8 cellular contexts compared by ENCODE assay signal in the genomic region with DNA sequence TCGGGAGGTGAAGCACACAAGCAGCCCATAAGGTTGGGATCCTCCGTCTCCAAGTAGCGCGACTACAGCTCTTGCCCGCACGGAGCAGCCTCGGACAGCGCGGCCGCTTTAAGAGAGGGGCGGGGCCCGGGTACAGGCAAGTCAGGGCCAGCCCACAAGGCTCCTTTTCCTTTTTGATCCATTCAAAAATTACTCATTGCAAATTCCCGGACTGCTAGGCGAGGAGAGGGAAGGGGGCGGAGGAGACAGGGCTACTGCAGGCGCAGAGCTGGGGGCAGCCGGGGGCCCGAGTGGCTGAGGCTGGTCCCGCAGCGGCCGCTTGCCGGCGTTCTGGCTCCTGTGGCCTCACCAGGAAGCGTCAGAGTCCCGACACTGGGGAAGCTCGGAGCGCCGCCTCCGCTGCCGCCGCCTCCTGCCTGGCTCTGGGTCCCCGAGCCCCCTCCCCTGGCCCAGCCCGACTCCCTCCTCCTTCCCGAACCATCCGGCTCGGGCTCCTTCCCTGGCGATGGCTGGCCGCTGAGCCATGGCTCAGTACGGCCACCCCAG. TPM values are rescaled to one million over a fixed set of nuclear protein-coding genes. Genes with fewer than 3 reads are reported as not detected.
DNase-seq lines count a peak whose midpoint lies in the region; TF ChIP-seq lines count a peak whose summit lies in the region.

A gene with protein sequence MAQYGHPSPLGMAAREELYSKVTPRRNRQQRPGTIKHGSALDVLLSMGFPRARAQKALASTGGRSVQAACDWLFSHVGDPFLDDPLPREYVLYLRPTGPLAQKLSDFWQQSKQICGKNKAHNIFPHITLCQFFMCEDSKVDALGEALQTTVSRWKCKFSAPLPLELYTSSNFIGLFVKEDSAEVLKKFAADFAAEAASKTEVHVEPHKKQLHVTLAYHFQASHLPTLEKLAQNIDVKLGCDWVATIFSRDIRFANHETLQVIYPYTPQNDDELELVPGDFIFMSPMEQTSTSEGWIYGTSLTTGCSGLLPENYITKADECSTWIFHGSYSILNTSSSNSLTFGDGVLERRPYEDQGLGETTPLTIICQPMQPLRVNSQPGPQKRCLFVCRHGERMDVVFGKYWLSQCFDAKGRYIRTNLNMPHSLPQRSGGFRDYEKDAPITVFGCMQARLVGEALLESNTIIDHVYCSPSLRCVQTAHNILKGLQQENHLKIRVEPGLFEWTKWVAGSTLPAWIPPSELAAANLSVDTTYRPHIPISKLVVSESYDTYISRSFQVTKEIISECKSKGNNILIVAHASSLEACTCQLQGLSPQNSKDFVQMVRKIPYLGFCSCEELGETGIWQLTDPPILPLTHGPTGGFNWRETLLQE (plus strand): TSS at position 196 of the 546 bp plus-strand sequence. CDS start 328 bp downstream, at position 524.

- H3K9me3 ChIP-seq in ascending aorta: no peaks in the 10 kb centered on the region
- no peaks in the 10 kb centered on the region for H3K9me3 ChIP-seq in right atrium auricular region

- peak within 1 kb of the TSS; percentile 68 to 84 for H3K4me3 ChIP-seq in ascending aorta
- peak within 1 kb of the TSS; percentile 70 to 76 for H3K4me3 ChIP-seq in right atrium auricular region
- H3K4me3 ChIP-seq in urinary bladder (ENCODE audit: low read depth, low read length): peak within 1 kb of the TSS; percentile 81

- intact Hi-C loops in ascending aorta (cut with DNase I): no loop called here

- H3K4me1 ChIP-seq in ascending aorta: peaks cover 4 to 6% of the 10 kb centered on the region in 2 donors
- peaks cover 0 to 17% of the 10 kb centered on the region in 2 donors for H3K4me1 ChIP-seq in right atrium auricular region
- H3K4me1 ChIP-seq in urinary bladder (ENCODE audit: insufficient read depth): peaks cover 1% of the 10 kb centered on the region

- H3K36me3 ChIP-seq in ascending aorta (no peaks in the 10 kb centered on the region), right atrium auricular region (no peaks in the 10 kb centered on the region), urinary bladder (ENCODE audit: insufficient read depth) (no peaks in the 10 kb centered on the region)

- peak within 1 kb of the TSS; percentile 97 for H3K4me3 Mint-ChIP-seq in T-helper 2 cell treated with Interferon-gamma antibody and Interleukin-4, amounts not matched to agents 5 μg/mL and 100 μg/mL, for 36 hours
- H3K4me3 Mint-ChIP-seq in progenitor cell of endocrine pancreas (ENCODE audit: low read depth): peak within 1 kb of the TSS; percentile 91

- peaks cover 50% of the 10 kb centered on the region for H3K27me3 Mint-ChIP-seq in T-helper 2 cell treated with Interferon-gamma antibody and Interleukin-4, amounts not matched to agents 5 μg/mL and 100 μg/mL, for 36 hours (ENCODE audit: low read depth)
- peaks cover 53% of the 10 kb centered on the region for H3K27me3 Mint-ChIP-seq in progenitor cell of endocrine pancreas

- H3K4me1 Mint-ChIP-seq in T-helper 2 cell treated with Interferon-gamma antibody and Interleukin-4, amounts not matched to agents 5 μg/mL and 100 μg/mL, for 36 hours (ENCODE audit: low read depth): peaks cover 11% of the 10 kb centered on the region
- peaks cover 5% of the 10 kb centered on the region for H3K4me1 Mint-ChIP-seq in progenitor cell of endocrine pancreas (ENCODE audit: low read depth)

- H3K27ac Mint-ChIP-seq in T-helper 2 cell treated with Interferon-gamma antibody and Interleukin-4, amounts not matched to agents 5 μg/mL and 100 μg/mL, for 36 hours: peak within 1 kb of the TSS; percentile 75
- H3K27ac Mint-ChIP-seq in progenitor cell of endocrine pancreas: peak within 1 kb of the TSS; percentile 93

- in situ Hi-C loops in G401 (cut with HindIII; ENCODE audit: low sequenced_read_pairs): no loop called here

- peaks cover 2% of the 10 kb centered on the region for H3K36me3 Mint-ChIP-seq in T-helper 2 cell treated with Interferon-gamma antibody and Interleukin-4, amounts not matched to agents 5 μg/mL and 100 μg/mL, for 36 hours (ENCODE audit: low read depth)
- no peaks in the 10 kb centered on the region for H3K36me3 Mint-ChIP-seq in progenitor cell of endocrine pancreas (ENCODE audit: insufficient read depth)

- H3K27me3 ChIP-seq in ascending aorta (no peaks in the 10 kb centered on the region), right atrium auricular region (no peaks in the 10 kb centered on the region)

- under 1% methylated on average over 39 of the region's 39 CpGs for WGBS in urinary bladder

- DNase-seq in G401 (ENCODE audit: low spot score): peak; percentile 93
- peak; percentile 18 for DNase-seq in GOT3 (lab: John Stamatoyannopoulos, UW)
- peak; percentile 84 for DNase-seq in LHCN-M2 (ENCODE audit: low read depth)
- DNase-seq in T-helper 2 cell treated with Interferon-gamma antibody and Interleukin-4, amounts not matched to agents 5 μg/mL and 100 μg/mL, for 36 hours (ENCODE audit: low spot score): peak; percentile 64
- DNase-seq in ascending aorta (ENCODE audit: low spot score in 2 of 2): peak; percentile 16 to 88
- peak; percentile 82 for DNase-seq in right atrium auricular region (ENCODE audit: low spot score)
- DNase-seq in progenitor cell of endocrine pancreas (ENCODE audit: low spot score, unreplicated experiment): peak; percentile 59

- H3K27ac ChIP-seq in ascending aorta (peak within 1 kb of the TSS; percentile 87 to 91), right atrium auricular region (peak within 1 kb of the TSS; percentile 84 to 92), urinary bladder (ENCODE audit: low read depth) (peak within 1 kb of the TSS; percentile 97)

- TF ChIP-seq CTCF in ascending aorta (IDR thresholded peaks at IDR 0.05): peak in 1 of 3 experiments; percentile 5
- TF ChIP-seq CTCF in right atrium auricular region (IDR thresholded peaks at IDR 0.05): no peak
- peak; percentile 18 for TF ChIP-seq CTCF in progenitor cell of endocrine pancreas (IDR thresholded peaks at IDR 0.05; ENCODE audit: unreplicated experiment)

- H3K9me3 Mint-ChIP-seq in T-helper 2 cell treated with Interferon-gamma antibody and Interleukin-4, amounts not matched to agents 5 μg/mL and 100 μg/mL, for 36 hours: no peaks in the 10 kb centered on the region
- H3K9me3 Mint-ChIP-seq in progenitor cell of endocrine pancreas (ENCODE audit: low read depth): no peaks in the 10 kb centered on the region

RNA-seq across cellular contexts. Expression of the gene that starts here (rescaled TPM):
- total RNA-seq in G401 (2014; rRNA removed; shearing (Covaris generic)): 0.31 and 0.78 TPM in 2 replicates
- 8.0 and 12.8 TPM in 2 replicates for total RNA-seq in LHCN-M2 (2014; rRNA removed)
- 10.6 TPM for polyA plus RNA-seq in LHCN-M2 (2012)
- total RNA-seq in ascending aorta: 8.5 TPM
- total RNA-seq in right atrium auricular region: 1 to 10 TPM; 1.7 to 1.8 TPM
- 2.4 and 4.9 TPM in 2 replicates for total RNA-seq in progenitor cell of endocrine pancreas
- 11.4 TPM for total RNA-seq in urinary bladder
- polyA plus RNA-seq in urinary bladder: 1.6 TPM

Comparison
In these comparisons a context has a peak if more than half of its experiments do, and no peak if none do; other contexts are left out.
1. Peak in every context shown above with its lines: DNase-seq, H3K4me3 ChIP-seq and H3K27ac ChIP-seq.
2. Peak in DNase-seq in G401; RNA of the gene not detected or under 1 TPM.
3. DNase-seq: peak in every context shown above with its lines; median percentile 93 in G401; 84 in LHCN-M2; 82 in right atrium auricular region; 64 in T-helper 2 cell treated with Interferon-gamma antibody and Interleukin-4, amounts not matched to agents 5 μg/mL and 100 μg/mL, for 36 hours; 59 in progenitor cell of endocrine pancreas; 52 in ascending aorta; 18 in GOT3.